In genomic region chrX:103417370-103417769, GRCh38 we compare ENCODE assay signal across 16 cellular contexts. TPM values are rescaled to one million over a fixed set of nuclear protein-coding genes. Genes with fewer than 3 reads are reported as not detected.
DNase-seq lines count a peak whose midpoint lies in the region; ATAC-seq and TF ChIP-seq lines count a peak whose summit lies in the region.
"Had no signal": no experiment of that assay in that cellular context is flagged by ENCODE, and none has a peak within 500 bp of the region (broad histone marks: within the 10 kb centered on the region; RNA-seq: fewer than 3 reads in every experiment).

No MANE protein-coding gene starts in this region.

- peak overlapping the region; percentile 21 for H3K4me3 Mint-ChIP-seq in endodermal cell
- H3K4me3 Mint-ChIP-seq in activated CD4-positive, alpha-beta memory T cell treated with anti-CD3 and anti-CD28 coated beads, Interleukin-2, amount 10 ng/mL, durations not matched to agents 7 days and 5 days: no peak overlapping the region
- H3K4me3 Mint-ChIP-seq: CD4-positive, alpha-beta memory T cell had no signal

- H3K4me2 ChIP-seq in GM23248 (ENCODE audit: unreplicated experiment): no peak overlapping the region
- H3K4me2 ChIP-seq in mesendoderm (ENCODE audit: low read length): no peak overlapping the region

- intact Hi-C loops in left lung (cut with DNase I) (no loop called here), psoas muscle (cut with DNase I) (no loop called here)

- no peak overlapping the region for H2AK5ac ChIP-seq in mesendoderm (ENCODE audit: low read length)

- H3K79me2 ChIP-seq in GM23248 (ENCODE audit: insufficient read depth): no peaks in the 10 kb centered on the region
- H3K79me2 ChIP-seq in mesendoderm (ENCODE audit: control insufficient read depth, insufficient read depth, low read length): no peaks in the 10 kb centered on the region

- no peak overlapping the region for H4K8ac ChIP-seq in mesendoderm (ENCODE audit: low read depth, low read length)

- H4K5ac ChIP-seq in mesendoderm (ENCODE audit: low read length): no peak overlapping the region

- H3K27ac Mint-ChIP-seq in endodermal cell: peak overlapping the region; percentile 49
- no peak overlapping the region for H3K27ac Mint-ChIP-seq in activated CD4-positive, alpha-beta memory T cell treated with anti-CD3 and anti-CD28 coated beads, Interleukin-2, amount 10 ng/mL, durations not matched to agents 7 days and 5 days
- H3K27ac Mint-ChIP-seq: CD4-positive, alpha-beta memory T cell had no signal

- H3K56ac ChIP-seq in mesendoderm (ENCODE audit: low read length): no peak overlapping the region

- H3K27me3 ChIP-seq in GM23248 (replicated peaks; ENCODE audit: insufficient read depth) (no peaks in the 10 kb centered on the region), HUES48 (ENCODE audit: control insufficient read depth, insufficient read depth, low read length) (peaks cover 35% of the 10 kb centered on the region), endodermal cell (ENCODE audit: control insufficient read depth, insufficient read depth, low read length, poor library complexity, severe bottlenecking) (no peaks in the 10 kb centered on the region), mesendoderm (ENCODE audit: insufficient read depth, low read length, poor library complexity) (no peaks in the 10 kb centered on the region), left lung (no peaks in the 10 kb centered on the region), psoas muscle (ENCODE audit: insufficient read depth in 3 of 3, low read length in 2 of 3) (peaks cover 0 to 11% (median 0%) of the 10 kb centered on the region in 3 donors)
- H3K27me3 ChIP-seq: BE2C had no signal

- H3K36me3 ChIP-seq in GM23248 (ENCODE audit: low read depth): no peaks in the 10 kb centered on the region
- H3K36me3 ChIP-seq in HUES48 (ENCODE audit: control insufficient read depth, insufficient read depth, low read length): 0 out of 2 replicates have a peak, but pooled peaks cover 4% of the 10 kb centered on the region
- H3K36me3 ChIP-seq in endodermal cell (ENCODE audit: control insufficient read depth, insufficient read depth, low read length): no peaks in the 10 kb centered on the region
- H3K36me3 ChIP-seq in mesendoderm (ENCODE audit: control insufficient read depth, insufficient read depth, low read length): no peaks in the 10 kb centered on the region
- H3K36me3 ChIP-seq in left lung: no peaks in the 10 kb centered on the region
- H3K36me3 ChIP-seq in psoas muscle (ENCODE audit: insufficient read depth in 1 of 2, low read depth in 1 of 2): no peaks in the 10 kb centered on the region
- H3K36me3 ChIP-seq: BE2C had no signal

- no peak overlapping the region for H3K4ac ChIP-seq in mesendoderm (ENCODE audit: low read depth, low read length)

- WGBS in GM23248 (ENCODE audit: low coverage in 1 of 2, low lambda C conversion rate in 2 of 2, missing lambda C conversion rate in 2 of 2), 2 experiments: 83 to 100% methylated on average over 1 of the region's 1 CpG
- WGBS in endodermal cell (ENCODE audit: insufficient coverage in 1 of 2, insufficient read length in 1 of 2), 2 experiments: 57% methylated on average over 1 of the region's 1 CpG; no CpG with 5 or more reads in 1 of the 2 experiments
- WGBS in mesendoderm (ENCODE audit: extremely low coverage, insufficient coverage, low lambda C conversion rate): no CpG with 5 or more reads among the region's 1 CpG
- 65 to 85% (median 67%) methylated on average over 1 of the region's 1 CpG for WGBS in psoas muscle, 3 donors

- H2AFZ ChIP-seq in GM23248: no peak overlapping the region

- H3K9me3 Mint-ChIP-seq in endodermal cell: peaks cover 33% of the 10 kb centered on the region
- H3K9me3 Mint-ChIP-seq in activated CD4-positive, alpha-beta memory T cell treated with anti-CD3 and anti-CD28 coated beads, Interleukin-2, amount 10 ng/mL, durations not matched to agents 7 days and 5 days: no peaks in the 10 kb centered on the region
- H3K9me3 Mint-ChIP-seq: CD4-positive, alpha-beta memory T cell had no signal

- H3K9me3 ChIP-seq in GM23248 (ENCODE audit: low read depth): no peaks in the 10 kb centered on the region
- no peaks in the 10 kb centered on the region for H3K9me3 ChIP-seq in HUES48 (ENCODE audit: control insufficient read depth, insufficient read depth, low read length)
- H3K9me3 ChIP-seq in endodermal cell (ENCODE audit: control insufficient read depth, low read length): no peaks in the 10 kb centered on the region
- H3K9me3 ChIP-seq in left lung: no peaks in the 10 kb centered on the region
- no peaks in the 10 kb centered on the region for H3K9me3 ChIP-seq in psoas muscle
- H3K9me3 ChIP-seq: BE2C had no signal

- peak overlapping the region; percentile 58 for H3K27ac ChIP-seq in GM23248
- peak overlapping the region; percentile 48 for H3K27ac ChIP-seq in HUES48 (ENCODE audit: low read depth, low read length)
- no peak overlapping the region for H3K27ac ChIP-seq in endodermal cell (ENCODE audit: low read depth, low read length)
- H3K27ac ChIP-seq in mesendoderm (ENCODE audit: low read depth, low read length): no peak overlapping the region
- H3K27ac ChIP-seq in left lung: no peak overlapping the region
- H3K27ac ChIP-seq in psoas muscle: no peak overlapping the region
- H3K27ac ChIP-seq: C4-2B, HL-60 had no signal

- H3F3A ChIP-seq in GM23248 (ENCODE audit: insufficient read depth): 0 out of 2 replicates have a peak, but pooled peaks cover 5% of the 10 kb centered on the region

- in situ Hi-C loops in GM23248 (cut with MboI): no loop called here

- H2BK120ac ChIP-seq in mesendoderm (ENCODE audit: low read depth, low read length): no peak overlapping the region

- CTCF ChIA-PET in activated CD4-positive, alpha-beta memory T cell treated with anti-CD3 and anti-CD28 coated beads, Interleukin-2, amount 10 ng/mL, durations not matched to agents 7 days and 5 days (lab: Charles Lee): no interaction called here

- H4K20me1 ChIP-seq in GM23248 (ENCODE audit: insufficient read depth): no peaks in the 10 kb centered on the region

- H3K9ac ChIP-seq in GM23248: no peak overlapping the region
- no peak overlapping the region for H3K9ac ChIP-seq in HUES48 (ENCODE audit: low read depth, low read length)
- H3K9ac ChIP-seq in endodermal cell (ENCODE audit: extremely low read depth, low read length, poor library complexity, severe bottlenecking): no peak overlapping the region
- H3K9ac ChIP-seq in mesendoderm (ENCODE audit: low read length): no peak overlapping the region

- H3K23ac ChIP-seq in mesendoderm (ENCODE audit: low read length): no peak overlapping the region

- H3K9me2 ChIP-seq in GM23248 (ENCODE audit: insufficient read depth): no peaks in the 10 kb centered on the region

- no peak for ATAC-seq in left lung
- ATAC-seq in psoas muscle: no peak
- ATAC-seq: GM12878 had no signal

- DNase-seq in GM23248: no peak
- peak; percentile 68 for DNase-seq in endodermal cell
- peak; percentile 58 for DNase-seq in mesendoderm
- no peak for DNase-seq in left lung
- no peak for DNase-seq in AML-193 (lab: John Stamatoyannopoulos, UW)
- no peak for DNase-seq in psoas muscle
- DNase-seq in activated CD4-positive, alpha-beta memory T cell treated with anti-CD3 and anti-CD28 coated beads, Interleukin-2, amount 10 ng/mL, durations not matched to agents 7 days and 5 days: no peak
- DNase-seq: BE2C; CD4-positive, alpha-beta memory T cell; DMS79; GOT3; HCEC 1CT had no signal

- H3K18ac ChIP-seq in mesendoderm (ENCODE audit: low read length): no peak overlapping the region

- H3K4me1 ChIP-seq in GM23248 (ENCODE audit: insufficient read depth) (peaks cover 10% of the 10 kb centered on the region), HUES48 (ENCODE audit: control insufficient read depth, insufficient read depth, low read length) (peaks cover 16% of the 10 kb centered on the region), endodermal cell (ENCODE audit: control insufficient read depth, insufficient read depth, low read length) (peaks cover 3% of the 10 kb centered on the region), mesendoderm (ENCODE audit: control insufficient read depth, low read depth, low read length) (no peaks in the 10 kb centered on the region), left lung (no peaks in the 10 kb centered on the region), psoas muscle (no peaks in the 10 kb centered on the region)
- H3K4me1 ChIP-seq: BE2C had no signal

- no peak for TF ChIP-seq CTCF in endodermal cell (conservative IDR thresholded peaks at IDR 0.05)
- no peak for TF ChIP-seq CTCF in left lung (IDR thresholded peaks at IDR 0.05)
- no peak for TF ChIP-seq CTCF in psoas muscle (IDR thresholded peaks at IDR 0.05)

- peaks cover 30% of the 10 kb centered on the region for H3K36me3 Mint-ChIP-seq in endodermal cell (ENCODE audit: low read depth)
- no peaks in the 10 kb centered on the region for H3K36me3 Mint-ChIP-seq in activated CD4-positive, alpha-beta memory T cell treated with anti-CD3 and anti-CD28 coated beads, Interleukin-2, amount 10 ng/mL, durations not matched to agents 7 days and 5 days (ENCODE audit: low read depth)
- H3K36me3 Mint-ChIP-seq: CD4-positive, alpha-beta memory T cell had no signal

- H2BK5ac ChIP-seq in mesendoderm (ENCODE audit: low read length): no peak overlapping the region

- H3K4me1 Mint-ChIP-seq in endodermal cell: peaks cover 36% of the 10 kb centered on the region
- H3K4me1 Mint-ChIP-seq in activated CD4-positive, alpha-beta memory T cell treated with anti-CD3 and anti-CD28 coated beads, Interleukin-2, amount 10 ng/mL, durations not matched to agents 7 days and 5 days: peaks cover 9% of the 10 kb centered on the region

- H3K4me3 ChIP-seq in GM23248 (peak overlapping the region; percentile 26; the same call in 1 of the 2 replicates), HUES48 (ENCODE audit: low read depth, low read length) (no peak overlapping the region), endodermal cell (ENCODE audit: low read length) (no peak overlapping the region), mesendoderm (ENCODE audit: low read length) (no peak overlapping the region), left lung (no peak overlapping the region), psoas muscle (no peak overlapping the region)
- H3K4me3 ChIP-seq: GM12878 had no signal

- H3K79me1 ChIP-seq in mesendoderm (ENCODE audit: low read length): no peaks in the 10 kb centered on the region

- peaks cover 14% of the 10 kb centered on the region for H3K27me3 Mint-ChIP-seq in endodermal cell (ENCODE audit: insufficient read depth)
- no peaks in the 10 kb centered on the region for H3K27me3 Mint-ChIP-seq in activated CD4-positive, alpha-beta memory T cell treated with anti-CD3 and anti-CD28 coated beads, Interleukin-2, amount 10 ng/mL, durations not matched to agents 7 days and 5 days
- H3K27me3 Mint-ChIP-seq: CD4-positive, alpha-beta memory T cell had no signal

- no peak overlapping the region for H2BK15ac ChIP-seq in mesendoderm (replicated peaks; ENCODE audit: low read depth)

- POLR2A ChIA-PET in activated CD4-positive, alpha-beta memory T cell treated with anti-CD3 and anti-CD28 coated beads, Interleukin-2, amount 10 ng/mL, durations not matched to agents 7 days and 5 days (lab: Charles Lee): no interaction called here

RNA-seq across cellular contexts. Expression of gene BEX3, which starts 41.0 kb away (rescaled TPM):
- total RNA-seq in GM23248 (2014; rRNA removed; shearing (Covaris generic)): 129 and 154 TPM in 2 replicates
- polyA plus RNA-seq in GM23248 (2016; fragmentation: Nextera tagmentation; extraction: Ambion mirVana): 300 and 313 TPM in 2 replicates
- 100 to 1,000 TPM; 595 to 651 TPM for total RNA-seq in endodermal cell
- polyA plus RNA-seq in endodermal cell (2013, experiment 1 of 2): 492 TPM
- polyA plus RNA-seq in endodermal cell (2013, experiment 2 of 2): 451 TPM
- polyA plus RNA-seq in mesendoderm (2013, experiment 1 of 2): 551 TPM
- 526 TPM for polyA plus RNA-seq in mesendoderm (2013, experiment 2 of 2)
- total RNA-seq in left lung: 100 to 1,000 TPM in 1 of 2 donors, 10 to 100 TPM in 1; 91.0 to 155 TPM
- total RNA-seq in psoas muscle: 10 to 100 TPM in 1 of 4 donors, 1 to 10 TPM in 3; 7.1 to 24.4 (median 8.8) TPM
- polyA plus RNA-seq in psoas muscle: 10 to 100 TPM in 2 of 3 donors, 1 to 10 TPM in 1; 6.2 to 12.7 (median 10.8) TPM
- 10 to 100 TPM; 18.6 to 20.0 TPM for total RNA-seq in activated CD4-positive, alpha-beta memory T cell treated with anti-CD3 and anti-CD28 coated beads, Interleukin-2, amount 10 ng/mL, durations not matched to agents 7 days and 5 days

Comparison
In these comparisons a context has a peak if more than half of its experiments do, and no peak if none do; other contexts are left out.
1. DNase-seq: peak in endodermal cell (single experiment) and mesendoderm (single experiment); none in GM23248 (single experiment), left lung (0 of 2), AML-193 (0 of 2), psoas muscle (0 of 2) and activated CD4-positive, alpha-beta memory T cell treated with anti-CD3 and anti-CD28 coated beads, Interleukin-2, amount 10 ng/mL, durations not matched to agents 7 days and 5 days (single experiment).
2. H3K27ac ChIP-seq: peak in GM23248 (single experiment) and HUES48 (single experiment); none in endodermal cell (single experiment), mesendoderm (single experiment), left lung (0 of 2) and psoas muscle (single experiment).